13 cellular contexts compared by ENCODE assay signal in genomic region chr18:57747809-57748680, GRCh38. TPM values are rescaled to one million over a fixed set of nuclear protein-coding genes. Genes with fewer than 3 reads are reported as not detected.
A peak's percentile ranks its signal among the peaks of the same experiment; 100 is the strongest.
DNase-seq lines count a peak whose midpoint lies in the region; ATAC-seq, FAIRE-seq and TF ChIP-seq lines count a peak whose summit lies in the region.
"Had no signal": no experiment of that assay in that cellular context is flagged by ENCODE, and none has a peak within 500 bp of the region (broad histone marks: within the 10 kb centered on the region; RNA-seq: fewer than 3 reads in every experiment).

No MANE protein-coding gene starts in this region.

- H3K36me3 Mint-ChIP-seq in natural killer cell, result no peaks in the 10 kb centered on the region

- H3K27ac ChIP-seq in A549 (peak overlapping the region; percentile 89 to 96), iPS-20b (ENCODE audit: low read length) (no peak overlapping the region)
- H3K27ac ChIP-seq: brain microvascular endothelial cell, parathyroid adenoma, suprapubic skin had no signal

- ATAC-seq in A549, result peak; percentile 59 to 62; a peak in 5 of 6 replicates
- ATAC-seq in GM19452 (IDR thresholded peaks at IDR 0.05; ENCODE audit: unreplicated experiment), result peak; percentile 25
- no peak for ATAC-seq in natural killer cell
- ATAC-seq in Right ventricle myocardium inferior, result no peak

- H3K27me3 Mint-ChIP-seq in natural killer cell (ENCODE audit: low read depth in 2 of 2), result no peaks in the 10 kb centered on the region

- intact Hi-C loops in natural killer cell (cut with micrococcal nuclease) (no loop called here), Right ventricle myocardium inferior (cut with DNase I) (no loop called here)

- CTCF ChIA-PET in A549 (lab: Yijun Ruan, JAX), result interaction anchor here (1.0 to 1.1 kb wide), 3 partner anchors 104 to 295 kb away, joined by 4 to 6 read pairs (median 5); partner anchors contain the start of gene NEDD4L

- peak overlapping the region; percentile 31 for H3K4me3 ChIP-seq in A549
- H3K4me3 ChIP-seq in iPS-20b (ENCODE audit: low read length), result peak overlapping the region; percentile 21; the same call in 1 of the 2 replicates
- H3K4me3 ChIP-seq: suprapubic skin had no signal

- H3K4me1 Mint-ChIP-seq in natural killer cell, result peaks cover 5 to 6% of the 10 kb centered on the region in 2 donors

- no peak overlapping the region for H3K27ac Mint-ChIP-seq in natural killer cell

- peaks cover 95% of the 10 kb centered on the region for H3K4me1 ChIP-seq in A549
- peaks cover 17% of the 10 kb centered on the region for H3K4me1 ChIP-seq in iPS-20b (ENCODE audit: insufficient read depth, low read length)

- H3K9me3 Mint-ChIP-seq in natural killer cell, result no peaks in the 10 kb centered on the region

- no peak overlapping the region for H3K4me3 Mint-ChIP-seq in natural killer cell

- H3K4me2 ChIP-seq in A549, result peak overlapping the region; percentile 87

- no peak for DNase-seq in A549 (ENCODE audit: low read depth in 1 of 2, low spot score in 1 of 2)
- DNase-seq in NCI-H146 treated with DMSO at 0.1 percent for 48 hours (lab: John Stamatoyannopoulos, UW; ENCODE audit: unreplicated experiment), result peak; percentile 89
- no peak for DNase-seq in inferior parietal cortex (ENCODE audit: extremely low spot score)
- no peak for DNase-seq in natural killer cell
- DNase-seq in NCI-H446 treated with DMSO at 0.1 percent for 48 hours (lab: John Stamatoyannopoulos, UW), result no peak
- DNase-seq in Right ventricle myocardium inferior (ENCODE audit: missing footprints), result no peak
- DNase-seq: stimulated activated CD4-positive, alpha-beta T cell treated with anti-CD3 and anti-CD28 coated beads, Interleukin-2, amount 100 ng/mL, for 48 hours had no signal

- TF ChIP-seq CTCF in A549 (IDR thresholded peaks at IDR 0.05) (no peak), natural killer cell (IDR thresholded peaks at IDR 0.05) (no peak)

- H3K27me3 ChIP-seq in iPS-20b (ENCODE audit: insufficient read depth, low read length), result no peaks in the 10 kb centered on the region
- H3K27me3 ChIP-seq: brain microvascular endothelial cell, suprapubic skin had no signal

- no peaks in the 10 kb centered on the region for H3K36me3 ChIP-seq in iPS-20b (ENCODE audit: insufficient read depth, low read depth, low read length)
- H3K36me3 ChIP-seq: suprapubic skin had no signal

- TF ChIP-seq EP300 in A549 (IDR thresholded peaks at IDR 0.05), result no peak

- no peak overlapping the region for H3K9ac ChIP-seq in iPS-20b (ENCODE audit: low read depth, low read length)
- H3K9ac ChIP-seq: parathyroid adenoma had no signal

- POLR2A ChIA-PET in A549 (lab: Yijun Ruan, JAX), result no interaction called here

- 2% methylated on average over 5 of the region's 5 CpGs for WGBS in A549 (ENCODE audit: missing lambda C conversion rate)

- TF ChIP-seq POLR2A in A549 (IDR thresholded peaks at IDR 0.05; ENCODE audit: low read length), result no peak

- no peaks in the 10 kb centered on the region for H3K9me3 ChIP-seq in A549
- H3K9me3 ChIP-seq in iPS-20b (ENCODE audit: insufficient read depth, low read depth, low read length), result no peaks in the 10 kb centered on the region
- H3K9me3 ChIP-seq: suprapubic skin had no signal

- no peak for TF ChIP-seq RAD21 in A549 (conservative IDR thresholded peaks at IDR 0.05 in 1 of 2, IDR thresholded peaks at IDR 0.05 in 1 of 2)

- FAIRE-seq in A549 (lab: Jason Lieb, UNC), result no peak

TF ChIP-seq in A549, 52 proteins besides CTCF, POLR2A, EP300 and RAD21:
- TF ChIP-seq JUNB (IDR thresholded peaks at IDR 0.05) (no peak), KDM1A (IDR thresholded peaks at IDR 0.05; ENCODE audit: low read depth) (no peak), USF2 (IDR thresholded peaks at IDR 0.05) (no peak), FOXS1 (CRISPR knock-in tag; IDR thresholded peaks at IDR 0.05) (no peak), EHF (CRISPR knock-in tag; IDR thresholded peaks at IDR 0.05) (no peak), HOXA7 (CRISPR knock-in tag; IDR thresholded peaks at IDR 0.05) (no peak), HOXB13 (CRISPR knock-in tag; IDR thresholded peaks at IDR 0.05; ENCODE audit: low read depth) (no peak), CHD2 (IDR thresholded peaks at IDR 0.05; ENCODE audit: low read length, partially characterized antibody) (no peak), RFX5 (IDR thresholded peaks at IDR 0.05) (no peak), GATA3 (IDR thresholded peaks at IDR 0.05; ENCODE audit: borderline replicate concordance) (no peak), EHMT2 (IDR thresholded peaks at IDR 0.05; ENCODE audit: low read depth) (no peak), RARB (CRISPR knock-in tag; IDR thresholded peaks at IDR 0.05) (no peak), POLR2AphosphoS2 (conservative IDR thresholded peaks at IDR 0.05; ENCODE audit: low read length) (no peak), ESRRA (IDR thresholded peaks at IDR 0.05; ENCODE audit: borderline replicate concordance, low read length) (no peak), TFCP2L1 (CRISPR knock-in tag; IDR thresholded peaks at IDR 0.05) (no peak), CBX2 (IDR thresholded peaks at IDR 0.05; ENCODE audit: borderline replicate concordance, low read depth) (no peak), NPAS2 (CRISPR knock-in tag; IDR thresholded peaks at IDR 0.05; ENCODE audit: borderline replicate concordance) (no peak), ZFP36 (IDR thresholded peaks at IDR 0.05; ENCODE audit: borderline replicate concordance, partially characterized antibody) (no peak)

RNA-seq across cellular contexts. Expression of gene ATP8B1, which starts 55.1 kb away (rescaled TPM):
- polyA plus RNA-seq in A549 (2011; rRNA removed) (23.4 and 23.7 TPM in 2 replicates), A549 (2017; fragmentation: RNase III; extraction: RNeasy Plus Mini Kit Qiagen cat#74134 plus additional on column Dnase treatment) (7.1 to 8.8 TPM (median 7.1 TPM) in 3 replicates)
- polyA plus RNA-seq in A549 (2012; cell fraction: cytosol; rRNA removed), result 5.2 and 6.4 TPM in 2 replicates
- 5.4 and 6.7 TPM in 2 replicates for polyA plus RNA-seq in A549 (2012; cell fraction: nucleus; rRNA removed)
- polyA minus RNA-seq in A549 (2011; rRNA and poly(A)+ RNA removed), result 20.1 TPM in 2 replicates
- total RNA-seq in natural killer cell (not detected), Right ventricle myocardium inferior (5.0 TPM)
- total RNA-seq: G401 had no signal

Comparison
In these comparisons a context has a peak if more than half of its experiments do, and no peak if none do; other contexts are left out.
1. ATAC-seq: peak in A549 (2 of 2) and GM19452 (single experiment); none in natural killer cell (0 of 3) and Right ventricle myocardium inferior (single experiment).